Comparison of ENCODE assay signal across 13 cellular contexts in the genomic region with DNA sequence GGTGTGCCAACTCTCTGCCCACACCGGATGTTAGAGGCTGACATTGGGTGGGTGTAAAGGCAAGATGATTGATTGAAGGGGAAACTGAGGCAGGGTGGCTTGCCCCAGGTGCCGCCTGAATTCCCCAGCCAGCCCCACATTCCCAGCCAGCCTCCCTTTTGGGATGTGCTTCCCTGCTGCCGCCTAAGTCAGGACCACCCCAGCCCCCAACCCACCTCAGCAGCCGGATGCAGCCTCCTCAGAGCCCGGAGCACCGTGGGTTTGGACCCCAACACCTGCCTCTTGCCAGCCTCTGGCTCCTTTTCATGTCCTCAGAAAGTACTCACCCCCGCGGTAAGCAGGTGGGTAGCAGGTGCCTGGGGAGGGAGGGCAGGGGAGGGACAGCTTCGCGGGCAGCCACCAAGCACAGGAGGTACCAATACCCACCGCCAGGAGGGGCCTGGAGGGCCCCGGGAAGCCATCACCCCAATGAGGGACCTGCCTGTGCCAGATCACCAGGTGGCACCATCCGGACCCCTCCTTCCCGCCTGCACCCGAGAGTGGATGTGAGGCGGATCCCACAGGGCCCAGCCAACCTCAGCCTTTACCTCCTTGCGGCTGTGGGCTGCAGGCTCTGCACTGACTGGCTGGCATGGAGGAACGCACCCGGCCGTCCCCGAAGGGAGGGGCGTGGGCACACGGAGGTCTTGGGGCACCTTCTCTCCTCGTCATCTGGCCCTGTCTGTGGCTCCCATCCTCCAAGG.
DNase-seq lines count a peak whose midpoint lies in the region; ATAC-seq and TF ChIP-seq lines count a peak whose summit lies in the region.
"Had no signal": no experiment of that assay in that cellular context is flagged by ENCODE, and none has a peak within 500 bp of the region (broad histone marks: within the 10 kb centered on the region; RNA-seq: fewer than 3 reads in every experiment).

No MANE protein-coding gene starts in this region.

- no peaks in the 10 kb centered on the region for H3K36me3 Mint-ChIP-seq in T-helper 17 cell (ENCODE audit: low read depth)

- H3K27me3 ChIP-seq in heart left ventricle = peaks cover 0 to 10% (median 0%) of the 10 kb centered on the region in 9 donors
- H3K27me3 ChIP-seq in left ventricle myocardium inferior (ENCODE audit: low read depth) = peaks cover 22% of the 10 kb centered on the region
- H3K27me3 ChIP-seq in MG63 = no peaks in the 10 kb centered on the region
- H3K27me3 ChIP-seq: upper lobe of left lung had no signal

- no peak overlapping the region for H3K4me3 Mint-ChIP-seq in T-helper 17 cell

- no peaks in the 10 kb centered on the region for H3K4me1 Mint-ChIP-seq in T-helper 17 cell

- H3K27me3 Mint-ChIP-seq in T-helper 17 cell = no peaks in the 10 kb centered on the region

- no peaks in the 10 kb centered on the region for H3K36me3 ChIP-seq in heart left ventricle
- no peaks in the 10 kb centered on the region for H3K36me3 ChIP-seq in left ventricle myocardium inferior
- no peaks in the 10 kb centered on the region for H3K36me3 ChIP-seq in MG63
- H3K36me3 ChIP-seq: HAP-1, upper lobe of left lung had no signal

- DNase-seq in heart left ventricle (peak in 3 of 5 donors; percentile 25 to 43 (median 26)), left ventricle myocardium inferior (no peak), NCI-H2171 treated with DMSO at 0.1 percent for 48 hours (lab: John Stamatoyannopoulos, UW) (peak; percentile 54), epithelial cell of proximal tubule (ENCODE audit: low read depth) (no peak), MG63 (no peak), T-helper 17 cell (no peak), nucleus accumbens (lab: John Stamatoyannopoulos, UW) (no peak)
- DNase-seq: activated CD4-positive, CD25-positive, alpha-beta regulatory T cell; activated effector memory CD4-positive, alpha-beta T cell treated with anti-CD3 and anti-CD28 coated beads, Interleukin-2, amount 50 U/mL, for 16 hours had no signal

- H3K4me3 ChIP-seq in heart left ventricle = no peak overlapping the region
- no peak overlapping the region for H3K4me3 ChIP-seq in left ventricle myocardium inferior
- H3K4me3 ChIP-seq in epithelial cell of proximal tubule (ENCODE audit: low read depth, low read length) = no peak overlapping the region
- H3K4me3 ChIP-seq in MG63 = no peak overlapping the region
- H3K4me3 ChIP-seq: HAP-1, upper lobe of left lung had no signal

- TF ChIP-seq POLR2A in heart left ventricle (IDR thresholded peaks at IDR 0.05) = no peak

- H3K27ac ChIP-seq in heart left ventricle (no peak overlapping the region), left ventricle myocardium inferior (replicated peaks) (no peak overlapping the region)
- H3K27ac ChIP-seq: epithelial cell of prostate, upper lobe of left lung had no signal

- intact Hi-C loops in heart left ventricle (cut with DNase I) (loop anchor here in 9 of 10 donors (1.0 to 10.0 kb wide), 9 partner anchors 79 to 667 kb away; a partner anchor contains a TSS), left ventricle myocardium inferior (cut with micrococcal nuclease) (loop anchor here (2.0 kb wide), 1 partner anchor 181 kb away; no protein-coding TSS in a partner anchor)

- WGBS in heart left ventricle, 4 donors = 75 to 83% (median 79%) methylated on average over 12 to 24 of the region's 24 CpGs

- H3K9me3 ChIP-seq in heart left ventricle (no peaks in the 10 kb centered on the region), left ventricle myocardium inferior (replicated peaks) (no peaks in the 10 kb centered on the region), MG63 (no peaks in the 10 kb centered on the region), T-helper 17 cell (ENCODE audit: control insufficient read depth, low read length, poor library complexity, severe bottlenecking) (no peaks in the 10 kb centered on the region)
- H3K9me3 ChIP-seq: HAP-1, upper lobe of left lung had no signal

- TF ChIP-seq CTCF in heart left ventricle (IDR thresholded peaks at IDR 0.05) (peak in 1 of 12 donors; percentile 3), left ventricle myocardium inferior (IDR thresholded peaks at IDR 0.05; ENCODE audit: borderline replicate concordance) (no peak), epithelial cell of proximal tubule (conservative IDR thresholded peaks at IDR 0.05; ENCODE audit: low read depth, low read length) (peak; percentile 13)

- no peak for ATAC-seq in heart left ventricle
- no peak for ATAC-seq in HG02763 (IDR thresholded peaks at IDR 0.05; ENCODE audit: unreplicated experiment)
- no peak for ATAC-seq in T-helper 17 cell

- H3K4me1 ChIP-seq in heart left ventricle (peaks cover 3 to 32% (median 22%) of the 10 kb centered on the region in 12 donors), left ventricle myocardium inferior (peaks cover 39% of the 10 kb centered on the region)

- no peak overlapping the region for H3K27ac Mint-ChIP-seq in T-helper 17 cell

Comparison
In these comparisons a context has a peak if more than half of its experiments do, and no peak if none do; other contexts are left out.
1. DNase-seq: peak in heart left ventricle (3 of 5) and NCI-H2171 treated with DMSO at 0.1 percent for 48 hours (single experiment); none in left ventricle myocardium inferior (single experiment), epithelial cell of proximal tubule (single experiment), MG63 (single experiment), T-helper 17 cell (0 of 3) and nucleus accumbens (0 of 56).